1 cellular context compared by ENCODE assay signal in the genomic region with DNA sequence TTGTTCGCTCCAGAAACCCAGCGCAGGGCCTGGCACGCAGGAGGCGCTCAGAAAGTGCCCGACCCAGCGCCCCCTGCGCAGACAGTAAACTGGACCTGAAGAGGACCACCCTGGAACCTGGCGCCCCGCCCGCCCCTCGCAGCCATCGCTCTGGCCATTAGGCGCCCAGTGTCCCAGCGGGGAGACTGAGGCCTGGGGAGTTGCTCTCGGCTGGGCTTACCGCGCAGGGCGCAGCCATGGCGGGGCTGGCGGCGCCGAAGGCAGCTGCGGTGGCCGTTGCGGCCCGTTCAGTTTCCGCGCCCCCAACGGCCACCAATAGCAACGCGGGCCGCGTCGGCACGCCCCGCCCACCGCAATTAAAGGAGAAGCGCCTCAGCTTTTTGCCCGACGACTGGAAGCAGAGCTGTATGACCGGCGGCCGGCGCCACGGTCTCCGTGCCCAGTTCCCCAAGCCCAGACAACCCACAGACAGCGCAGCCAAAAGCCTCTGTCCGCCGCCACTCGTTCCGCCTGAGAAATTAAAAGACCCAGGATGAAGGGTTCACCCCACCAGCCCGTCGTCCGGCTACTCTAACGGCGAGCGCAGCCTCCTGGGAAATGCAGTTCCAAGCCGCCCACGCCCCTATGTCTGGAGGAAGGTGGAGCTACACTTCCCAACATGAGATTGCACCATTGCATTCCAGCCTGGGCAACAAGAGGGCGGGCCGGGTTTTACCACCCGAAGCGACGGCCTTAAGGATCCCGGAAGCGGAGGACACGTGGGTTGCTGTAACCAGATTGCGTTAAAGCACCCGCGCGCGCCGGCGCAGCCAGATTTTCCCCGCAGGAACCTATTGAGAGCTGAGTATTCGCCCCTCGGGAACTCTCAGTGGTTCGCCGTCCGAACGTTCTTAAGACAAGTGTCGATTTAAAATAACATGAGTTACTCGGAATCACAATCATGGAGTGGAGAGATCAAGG.
A peak's percentile ranks its signal among the peaks of the same experiment; 100 is the strongest.
TF ChIP-seq lines count a peak whose summit lies in the region.

A gene (minus strand): TSS at position 289 of the 960 bp plus-strand sequence. CDS start 51 bp downstream, at position 238.

TF ChIP-seq in H1, 55 proteins besides CTCF, POLR2A, EP300 and RAD21 (continues in another document):
- no peak for TF ChIP-seq CBX5 (IDR thresholded peaks at IDR 0.05; ENCODE audit: low read depth, low read length)
- TF ChIP-seq SAP30 (IDR thresholded peaks at IDR 0.05; ENCODE audit: insufficient read depth, insufficient replicate concordance, low read length), result peak; percentile 91
- no peak for TF ChIP-seq CHD2 (IDR thresholded peaks at IDR 0.05; ENCODE audit: low read length)
- no peak for TF ChIP-seq SP2 (IDR thresholded peaks at IDR 0.05; ENCODE audit: low read length)
- no peak for TF ChIP-seq EZH2 (IDR thresholded peaks at IDR 0.05; ENCODE audit: low read depth, low read length, severe bottlenecking)
- no peak for TF ChIP-seq KDM5A (IDR thresholded peaks at IDR 0.05; ENCODE audit: low read length)
- TF ChIP-seq MAFK (IDR thresholded peaks at IDR 0.05; ENCODE audit: low read depth, low read length), result peak; percentile 8; the same call in 1 of the 2 replicates
- no peak for TF ChIP-seq FOSL1 (IDR thresholded peaks at IDR 0.05; ENCODE audit: insufficient read depth, low read depth, low read length)
- TF ChIP-seq TCF12 (IDR thresholded peaks at IDR 0.05; ENCODE audit: low read depth, low read length), result no peak
- TF ChIP-seq, protein P1, sequence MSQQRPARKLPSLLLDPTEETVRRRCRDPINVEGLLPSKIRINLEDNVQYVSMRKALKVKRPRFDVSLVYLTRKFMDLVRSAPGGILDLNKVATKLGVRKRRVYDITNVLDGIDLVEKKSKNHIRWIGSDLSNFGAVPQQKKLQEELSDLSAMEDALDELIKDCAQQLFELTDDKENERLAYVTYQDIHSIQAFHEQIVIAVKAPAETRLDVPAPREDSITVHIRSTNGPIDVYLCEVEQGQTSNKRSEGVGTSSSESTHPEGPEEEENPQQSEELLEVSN (IDR thresholded peaks at IDR 0.05), result peak; percentile 65; the same call in 1 of the 2 replicates
- no peak for TF ChIP-seq BRCA1 (IDR thresholded peaks at IDR 0.05; ENCODE audit: low read depth, low read length)
- TF ChIP-seq, protein P2, sequence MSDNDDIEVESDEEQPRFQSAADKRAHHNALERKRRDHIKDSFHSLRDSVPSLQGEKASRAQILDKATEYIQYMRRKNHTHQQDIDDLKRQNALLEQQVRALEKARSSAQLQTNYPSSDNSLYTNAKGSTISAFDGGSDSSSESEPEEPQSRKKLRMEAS (IDR thresholded peaks at IDR 0.05), result peak; percentile 90
- TF ChIP-seq, protein P3, sequence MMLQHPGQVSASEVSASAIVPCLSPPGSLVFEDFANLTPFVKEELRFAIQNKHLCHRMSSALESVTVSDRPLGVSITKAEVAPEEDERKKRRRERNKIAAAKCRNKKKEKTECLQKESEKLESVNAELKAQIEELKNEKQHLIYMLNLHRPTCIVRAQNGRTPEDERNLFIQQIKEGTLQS (IDR thresholded peaks at IDR 0.05; ENCODE audit: insufficient read depth, low read depth, low read length), result 0 out of 2 replicates have a peak, but pooled peaks have one; percentile 24
- TF ChIP-seq YY1 (IDR thresholded peaks at IDR 0.05; ENCODE audit: low read depth, low read length), result peak; percentile 87
- peak in 1 of 2 experiments; percentile 47; a peak in 1 of 4 replicates for TF ChIP-seq SIN3A (conservative IDR thresholded peaks at IDR 0.05 in 1 of 2, IDR thresholded peaks at IDR 0.05 in 1 of 2; ENCODE audit: low read depth in 1 of 2, low read length in 2 of 2)
- TF ChIP-seq, protein P4, sequence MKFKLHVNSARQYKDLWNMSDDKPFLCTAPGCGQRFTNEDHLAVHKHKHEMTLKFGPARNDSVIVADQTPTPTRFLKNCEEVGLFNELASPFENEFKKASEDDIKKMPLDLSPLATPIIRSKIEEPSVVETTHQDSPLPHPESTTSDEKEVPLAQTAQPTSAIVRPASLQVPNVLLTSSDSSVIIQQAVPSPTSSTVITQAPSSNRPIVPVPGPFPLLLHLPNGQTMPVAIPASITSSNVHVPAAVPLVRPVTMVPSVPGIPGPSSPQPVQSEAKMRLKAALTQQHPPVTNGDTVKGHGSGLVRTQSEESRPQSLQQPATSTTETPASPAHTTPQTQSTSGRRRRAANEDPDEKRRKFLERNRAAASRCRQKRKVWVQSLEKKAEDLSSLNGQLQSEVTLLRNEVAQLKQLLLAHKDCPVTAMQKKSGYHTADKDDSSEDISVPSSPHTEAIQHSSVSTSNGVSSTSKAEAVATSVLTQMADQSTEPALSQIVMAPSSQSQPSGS (IDR thresholded peaks at IDR 0.05; ENCODE audit: low read length), result peak; percentile 39; the same call in 1 of the 2 replicates
- TF ChIP-seq POU5F1 (IDR thresholded peaks at IDR 0.05; ENCODE audit: low read depth, low read length), result no peak
- no peak for TF ChIP-seq SUZ12 (IDR thresholded peaks at IDR 0.05; ENCODE audit: low read length)
- TF ChIP-seq HDAC6 (IDR thresholded peaks at IDR 0.05; ENCODE audit: low read depth, low read length), result no peak
- TF ChIP-seq JUN (IDR thresholded peaks at IDR 0.05; ENCODE audit: low read depth, low read length), result no peak
- TF ChIP-seq NANOG (IDR thresholded peaks at IDR 0.05; ENCODE audit: insufficient read depth, low read depth, low read length, poor library complexity, severe bottlenecking), result no peak
- peak; percentile 17 for TF ChIP-seq TAF7 (optimal IDR thresholded peaks at IDR 0.05; ENCODE audit: borderline replicate concordance, low read depth, low read length)
- TF ChIP-seq BACH1 (IDR thresholded peaks at IDR 0.05; ENCODE audit: low read length), result no peak
- TF ChIP-seq, protein P5, sequence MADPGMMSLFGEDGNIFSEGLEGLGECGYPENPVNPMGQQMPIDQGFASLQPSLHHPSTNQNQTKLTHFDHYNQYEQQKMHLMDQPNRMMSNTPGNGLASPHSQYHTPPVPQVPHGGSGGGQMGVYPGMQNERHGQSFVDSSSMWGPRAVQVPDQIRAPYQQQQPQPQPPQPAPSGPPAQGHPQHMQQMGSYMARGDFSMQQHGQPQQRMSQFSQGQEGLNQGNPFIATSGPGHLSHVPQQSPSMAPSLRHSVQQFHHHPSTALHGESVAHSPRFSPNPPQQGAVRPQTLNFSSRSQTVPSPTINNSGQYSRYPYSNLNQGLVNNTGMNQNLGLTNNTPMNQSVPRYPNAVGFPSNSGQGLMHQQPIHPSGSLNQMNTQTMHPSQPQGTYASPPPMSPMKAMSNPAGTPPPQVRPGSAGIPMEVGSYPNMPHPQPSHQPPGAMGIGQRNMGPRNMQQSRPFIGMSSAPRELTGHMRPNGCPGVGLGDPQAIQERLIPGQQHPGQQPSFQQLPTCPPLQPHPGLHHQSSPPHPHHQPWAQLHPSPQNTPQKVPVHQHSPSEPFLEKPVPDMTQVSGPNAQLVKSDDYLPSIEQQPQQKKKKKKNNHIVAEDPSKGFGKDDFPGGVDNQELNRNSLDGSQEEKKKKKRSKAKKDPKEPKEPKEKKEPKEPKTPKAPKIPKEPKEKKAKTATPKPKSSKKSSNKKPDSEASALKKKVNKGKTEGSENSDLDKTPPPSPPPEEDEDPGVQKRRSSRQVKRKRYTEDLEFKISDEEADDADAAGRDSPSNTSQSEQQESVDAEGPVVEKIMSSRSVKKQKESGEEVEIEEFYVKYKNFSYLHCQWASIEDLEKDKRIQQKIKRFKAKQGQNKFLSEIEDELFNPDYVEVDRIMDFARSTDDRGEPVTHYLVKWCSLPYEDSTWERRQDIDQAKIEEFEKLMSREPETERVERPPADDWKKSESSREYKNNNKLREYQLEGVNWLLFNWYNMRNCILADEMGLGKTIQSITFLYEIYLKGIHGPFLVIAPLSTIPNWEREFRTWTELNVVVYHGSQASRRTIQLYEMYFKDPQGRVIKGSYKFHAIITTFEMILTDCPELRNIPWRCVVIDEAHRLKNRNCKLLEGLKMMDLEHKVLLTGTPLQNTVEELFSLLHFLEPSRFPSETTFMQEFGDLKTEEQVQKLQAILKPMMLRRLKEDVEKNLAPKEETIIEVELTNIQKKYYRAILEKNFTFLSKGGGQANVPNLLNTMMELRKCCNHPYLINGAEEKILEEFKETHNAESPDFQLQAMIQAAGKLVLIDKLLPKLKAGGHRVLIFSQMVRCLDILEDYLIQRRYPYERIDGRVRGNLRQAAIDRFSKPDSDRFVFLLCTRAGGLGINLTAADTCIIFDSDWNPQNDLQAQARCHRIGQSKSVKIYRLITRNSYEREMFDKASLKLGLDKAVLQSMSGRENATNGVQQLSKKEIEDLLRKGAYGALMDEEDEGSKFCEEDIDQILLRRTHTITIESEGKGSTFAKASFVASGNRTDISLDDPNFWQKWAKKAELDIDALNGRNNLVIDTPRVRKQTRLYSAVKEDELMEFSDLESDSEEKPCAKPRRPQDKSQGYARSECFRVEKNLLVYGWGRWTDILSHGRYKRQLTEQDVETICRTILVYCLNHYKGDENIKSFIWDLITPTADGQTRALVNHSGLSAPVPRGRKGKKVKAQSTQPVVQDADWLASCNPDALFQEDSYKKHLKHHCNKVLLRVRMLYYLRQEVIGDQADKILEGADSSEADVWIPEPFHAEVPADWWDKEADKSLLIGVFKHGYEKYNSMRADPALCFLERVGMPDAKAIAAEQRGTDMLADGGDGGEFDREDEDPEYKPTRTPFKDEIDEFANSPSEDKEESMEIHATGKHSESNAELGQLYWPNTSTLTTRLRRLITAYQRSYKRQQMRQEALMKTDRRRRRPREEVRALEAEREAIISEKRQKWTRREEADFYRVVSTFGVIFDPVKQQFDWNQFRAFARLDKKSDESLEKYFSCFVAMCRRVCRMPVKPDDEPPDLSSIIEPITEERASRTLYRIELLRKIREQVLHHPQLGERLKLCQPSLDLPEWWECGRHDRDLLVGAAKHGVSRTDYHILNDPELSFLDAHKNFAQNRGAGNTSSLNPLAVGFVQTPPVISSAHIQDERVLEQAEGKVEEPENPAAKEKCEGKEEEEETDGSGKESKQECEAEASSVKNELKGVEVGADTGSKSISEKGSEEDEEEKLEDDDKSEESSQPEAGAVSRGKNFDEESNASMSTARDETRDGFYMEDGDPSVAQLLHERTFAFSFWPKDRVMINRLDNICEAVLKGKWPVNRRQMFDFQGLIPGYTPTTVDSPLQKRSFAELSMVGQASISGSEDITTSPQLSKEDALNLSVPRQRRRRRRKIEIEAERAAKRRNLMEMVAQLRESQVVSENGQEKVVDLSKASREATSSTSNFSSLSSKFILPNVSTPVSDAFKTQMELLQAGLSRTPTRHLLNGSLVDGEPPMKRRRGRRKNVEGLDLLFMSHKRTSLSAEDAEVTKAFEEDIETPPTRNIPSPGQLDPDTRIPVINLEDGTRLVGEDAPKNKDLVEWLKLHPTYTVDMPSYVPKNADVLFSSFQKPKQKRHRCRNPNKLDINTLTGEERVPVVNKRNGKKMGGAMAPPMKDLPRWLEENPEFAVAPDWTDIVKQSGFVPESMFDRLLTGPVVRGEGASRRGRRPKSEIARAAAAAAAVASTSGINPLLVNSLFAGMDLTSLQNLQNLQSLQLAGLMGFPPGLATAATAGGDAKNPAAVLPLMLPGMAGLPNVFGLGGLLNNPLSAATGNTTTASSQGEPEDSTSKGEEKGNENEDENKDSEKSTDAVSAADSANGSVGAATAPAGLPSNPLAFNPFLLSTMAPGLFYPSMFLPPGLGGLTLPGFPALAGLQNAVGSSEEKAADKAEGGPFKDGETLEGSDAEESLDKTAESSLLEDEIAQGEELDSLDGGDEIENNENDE (IDR thresholded peaks at IDR 0.05; ENCODE audit: insufficient replicate concordance, low read length), result no peak
- no peak for TF ChIP-seq HDAC2 (IDR thresholded peaks at IDR 0.05; ENCODE audit: borderline replicate concordance in 1 of 2, low read depth in 2 of 2, low read length in 2 of 2)
- TF ChIP-seq NRF1 (IDR thresholded peaks at IDR 0.05; ENCODE audit: low read depth, low read length), result no peak; the same call in 1 of the 2 replicates
- TF ChIP-seq BCL11A (IDR thresholded peaks at IDR 0.05; ENCODE audit: low read depth in 2 of 2, low read length in 2 of 2), result no peak
- TF ChIP-seq TBP (IDR thresholded peaks at IDR 0.05; ENCODE audit: low read depth, low read length), result no peak; the same call in none of the 2 replicates
- TF ChIP-seq, protein P6, sequence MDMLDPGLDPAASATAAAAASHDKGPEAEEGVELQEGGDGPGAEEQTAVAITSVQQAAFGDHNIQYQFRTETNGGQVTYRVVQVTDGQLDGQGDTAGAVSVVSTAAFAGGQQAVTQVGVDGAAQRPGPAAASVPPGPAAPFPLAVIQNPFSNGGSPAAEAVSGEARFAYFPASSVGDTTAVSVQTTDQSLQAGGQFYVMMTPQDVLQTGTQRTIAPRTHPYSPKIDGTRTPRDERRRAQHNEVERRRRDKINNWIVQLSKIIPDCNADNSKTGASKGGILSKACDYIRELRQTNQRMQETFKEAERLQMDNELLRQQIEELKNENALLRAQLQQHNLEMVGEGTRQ (IDR thresholded peaks at IDR 0.05; ENCODE audit: low read length), result peak; percentile 59; the same call in 1 of the 2 replicates
- TF ChIP-seq ZNF274 (IDR thresholded peaks at IDR 0.05; ENCODE audit: borderline replicate concordance, extremely low read depth, low read length), result no peak
- no peak; the same call in 1 of the 2 replicates for TF ChIP-seq CREB1 (IDR thresholded peaks at IDR 0.05)
- no peak for TF ChIP-seq CBX8 (IDR thresholded peaks at IDR 0.05; ENCODE audit: borderline replicate concordance, low read depth, low read length)
- peak; percentile 72 for TF ChIP-seq POLR2AphosphoS5 (IDR thresholded peaks at IDR 0.05; ENCODE audit: low read depth, low read length)
- TF ChIP-seq SIRT6 (IDR thresholded peaks at IDR 0.05; ENCODE audit: low read length), result no peak
- TF ChIP-seq SIX5 (IDR thresholded peaks at IDR 0.05; ENCODE audit: low read depth, low read length), result peak; percentile 56
- peak; percentile 98 for TF ChIP-seq KDM4A (IDR thresholded peaks at IDR 0.05; ENCODE audit: low read depth, low read length, severe bottlenecking)
- peak; percentile 71; the same call in 1 of the 2 replicates for TF ChIP-seq TAF1 (IDR thresholded peaks at IDR 0.05; ENCODE audit: low read depth, low read length)
- TF ChIP-seq ASH2L (IDR thresholded peaks at IDR 0.05; ENCODE audit: low read length), result no peak
- TF ChIP-seq JUND (IDR thresholded peaks at IDR 0.05; ENCODE audit: low read length), result 0 out of 2 replicates have a peak, but pooled peaks have one; percentile 10
- TF ChIP-seq EGR1 (IDR thresholded peaks at IDR 0.05; ENCODE audit: borderline replicate concordance, low read depth, low read length), result peak; percentile 98
- TF ChIP-seq SP4 (IDR thresholded peaks at IDR 0.05; ENCODE audit: low read length), result peak; percentile 66
- TF ChIP-seq GTF2F1 (IDR thresholded peaks at IDR 0.05; ENCODE audit: borderline replicate concordance, low read depth, low read length), result no peak
- TF ChIP-seq CEBPB (IDR thresholded peaks at IDR 0.05; ENCODE audit: low read depth, low read length), result peak; percentile 99
- no peak; the same call in 1 of the 2 replicates for TF ChIP-seq RBBP5 (IDR thresholded peaks at IDR 0.05; ENCODE audit: borderline replicate concordance, low read depth, low read length)
- peak; percentile 15; the same call in 1 of the 2 replicates for TF ChIP-seq SP1 (IDR thresholded peaks at IDR 0.05; ENCODE audit: low read depth, low read length)
- TF ChIP-seq RFX5 (IDR thresholded peaks at IDR 0.05; ENCODE audit: borderline replicate concordance, low read depth, low read length), result no peak
- no peak for TF ChIP-seq KDM1A (IDR thresholded peaks at IDR 0.05; ENCODE audit: borderline replicate concordance, low read length)
- peak; percentile 66 for TF ChIP-seq PHF8 (conservative IDR thresholded peaks at IDR 0.05; ENCODE audit: low read depth, low read length)
- TF ChIP-seq SRF (IDR thresholded peaks at IDR 0.05; ENCODE audit: low read depth, low read length), result no peak
- TF ChIP-seq GABPA (IDR thresholded peaks at IDR 0.05; ENCODE audit: borderline replicate concordance, insufficient read depth, low read length), result no peak
- TF ChIP-seq CHD1 (IDR thresholded peaks at IDR 0.05; ENCODE audit: low read depth, low read length), result no peak
- no peak for TF ChIP-seq RNF2 (IDR thresholded peaks at IDR 0.05; ENCODE audit: borderline replicate concordance, low read depth, low read length, missing control alignments, poor library complexity, severe bottlenecking)
